12 cellular contexts compared by ENCODE assay signal in genomic region chr1:47069076-47069475, GRCh38. TPM values are rescaled to one million over a fixed set of nuclear protein-coding genes. Genes with fewer than 3 reads are reported as not detected.
"Had no signal": no experiment of that assay in that cellular context is flagged by ENCODE, and none has a peak within 500 bp of the region (broad histone marks: within the 10 kb centered on the region; RNA-seq: fewer than 3 reads in every experiment).

No MANE protein-coding gene starts in this region.

RNA-seq across cellular contexts. Expression of gene CYP4Z1, which starts 2.0 kb away (rescaled TPM):
- total RNA-seq: activated CD8-positive, alpha-beta memory T cell treated with anti-CD3 and anti-CD28 coated beads for 36 hours; activated CD8-positive, alpha-beta T cell treated with anti-CD3 and anti-CD28 coated beads for 36 hours; activated naive CD8-positive, alpha-beta T cell treated with anti-CD3 and anti-CD28 coated beads for 36 hours; activated T-cell treated with anti-CD3 and anti-CD28 coated beads, Interleukin-2, amount 50 U/mL, for 72 hours; activated T-helper 17 cell treated with anti-CD3 and anti-CD28 coated beads, Interleukin-2, amount 50 U/mL, for 72 hours; cardiac septum; K562; OCI-LY7; RPMI7951; SK-MEL-5; T-helper 1 cell treated with Interleukin-12 subunit alpha and Interleukin-12 subunit beta and Interleukin-4 antibody, amounts not matched to agents 30 ng/mL and 1 ng/mL, for 36 hours; T-helper 2 cell treated with Interferon-gamma antibody and Interleukin-4, amounts not matched to agents 100 ng/mL and 5 ng/mL, for 36 hours had no signal
- polyA plus RNA-seq: K562 had no signal

RNA-seq across cellular contexts. Expression of gene CYP4X1, which starts 45.6 kb away (rescaled TPM):
- total RNA-seq: activated CD8-positive, alpha-beta memory T cell treated with anti-CD3 and anti-CD28 coated beads for 36 hours; activated CD8-positive, alpha-beta T cell treated with anti-CD3 and anti-CD28 coated beads for 36 hours; activated naive CD8-positive, alpha-beta T cell treated with anti-CD3 and anti-CD28 coated beads for 36 hours; activated T-cell treated with anti-CD3 and anti-CD28 coated beads, Interleukin-2, amount 50 U/mL, for 72 hours; activated T-helper 17 cell treated with anti-CD3 and anti-CD28 coated beads, Interleukin-2, amount 50 U/mL, for 72 hours; K562; OCI-LY7; SK-MEL-5; T-helper 1 cell treated with Interleukin-12 subunit alpha and Interleukin-12 subunit beta and Interleukin-4 antibody, amounts not matched to agents 30 ng/mL and 1 ng/mL, for 36 hours; T-helper 2 cell treated with Interferon-gamma antibody and Interleukin-4, amounts not matched to agents 100 ng/mL and 5 ng/mL, for 36 hours had no signal
